ENCODE assay signal across 4 cellular contexts in the genomic region with DNA sequence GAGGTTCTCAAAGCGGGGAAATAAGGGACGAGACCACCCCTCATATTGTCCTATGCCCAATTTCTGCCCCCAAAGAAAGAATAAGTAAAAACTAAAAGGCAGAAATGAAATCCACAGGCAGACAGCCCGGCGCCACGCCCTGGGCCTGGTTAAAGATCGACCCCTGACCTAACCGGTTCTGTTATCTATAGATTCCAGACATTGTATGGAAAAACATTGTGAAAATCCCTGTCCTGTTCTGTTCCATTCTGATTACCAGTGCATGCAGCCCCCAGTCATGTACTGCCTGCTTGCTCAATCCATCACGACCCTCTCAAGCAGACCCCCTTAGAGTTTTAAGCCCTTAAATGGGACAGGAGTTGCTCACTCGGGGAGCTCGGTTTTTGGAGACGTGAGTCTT. TPM values are rescaled to one million over a fixed set of nuclear protein-coding genes. Genes with fewer than 3 reads are reported as not detected.
"Had no signal": no experiment of that assay in that cellular context is flagged by ENCODE, and none has a peak within 500 bp of the region (broad histone marks: within the 10 kb centered on the region; RNA-seq: fewer than 3 reads in every experiment).

No MANE protein-coding gene starts in this region.

RNA-seq across cellular contexts. Expression of gene CRYGD, which starts 6.9 kb away (rescaled TPM):
- total RNA-seq: HT-29, HT1080, IMR-90 had no signal
- polyA plus RNA-seq: IgD-negative memory B cell, IMR-90 had no signal

RNA-seq across cellular contexts. Expression of gene CRYGC, which starts 12.2 kb away (rescaled TPM):
- total RNA-seq: HT-29, HT1080, IMR-90 had no signal
- polyA plus RNA-seq: IgD-negative memory B cell, IMR-90 had no signal

RNA-seq across cellular contexts. Expression of gene CRYGB, which starts 28.6 kb away (rescaled TPM):
- total RNA-seq: HT-29, HT1080, IMR-90 had no signal
- polyA plus RNA-seq: IgD-negative memory B cell, IMR-90 had no signal

RNA-seq across cellular contexts. Expression of gene CRYGA, which starts 46.0 kb away (rescaled TPM):
- total RNA-seq: HT-29, HT1080, IMR-90 had no signal
- polyA plus RNA-seq: IgD-negative memory B cell, IMR-90 had no signal
